26 cellular contexts compared by ENCODE assay signal in genomic region chr3:138640537-138640936, GRCh38.
"Had no signal": no experiment of that assay in that cellular context is flagged by ENCODE, and none has a peak within 500 bp of the region (broad histone marks: within the 10 kb centered on the region; RNA-seq: fewer than 3 reads in every experiment).

No MANE protein-coding gene starts in this region.

- FAIRE-seq: endothelial cell of umbilical vein, islet of Langerhans had no signal

- H3K27ac ChIP-seq: adrenal gland, ascending aorta, left ventricle myocardium inferior, right atrium auricular region, spleen, transverse colon, uterus had no signal

- ATAC-seq: activated CD4-positive, alpha-beta T cell treated with anti-CD3 and anti-CD28 coated beads for 36 hours; effector memory CD8-positive, alpha-beta T cell; esophagus mucosa; mucosa of descending colon; natural killer cell treated with Interleukin-12 subunit alpha and Interleukin-12 subunit beta and Interleukin-15 and Interleukin-18, amount 100 ng/mL, for 72 hours had no signal

- H3K4me1 ChIP-seq: adrenal gland, ascending aorta, left ventricle myocardium inferior, right atrium auricular region, spleen, transverse colon, uterus had no signal

- DNase-seq: activated CD4-positive, alpha-beta T cell treated with anti-CD3 and anti-CD28 coated beads for 36 hours; activated CD4-positive, alpha-beta T cell treated with anti-CD3 and anti-CD28 coated beads, Interleukin-2, amount 50 U/mL, for 48 hours; activated CD4-positive, CD25-positive, alpha-beta regulatory T cell; activated CD8-positive, alpha-beta memory T cell treated with anti-CD3 and anti-CD28 coated beads for 24 hours; activated effector memory CD4-positive, alpha-beta T cell treated with Interleukin-2 at 50 U/mL for 16 hours; activated naive CD4-positive, alpha-beta T cell treated with Interleukin-2 at 50 U/mL for 16 hours; activated naive CD8-positive, alpha-beta T cell treated with anti-CD3 and anti-CD28 coated beads for 36 hours; adrenal gland; caudate nucleus; cortex of kidney; effector memory CD8-positive, alpha-beta T cell; foreskin melanocyte; left ventricle myocardium inferior; mucosa of descending colon; spleen; stimulated activated naive CD4-positive, alpha-beta T cell; transverse colon; uterus had no signal

- H3K4me3 ChIP-seq: adrenal gland, ascending aorta, left ventricle myocardium inferior, lung, mucosa of descending colon, right atrium auricular region, spleen, transverse colon, uterus had no signal

- H3K36me3 ChIP-seq: adrenal gland, ascending aorta, left ventricle myocardium inferior, right atrium auricular region, spleen, transverse colon, uterus had no signal

- H3K27me3 ChIP-seq: adrenal gland, ascending aorta, right atrium auricular region, spleen, transverse colon, uterus had no signal

- H3K27ac Mint-ChIP-seq: activated CD4-positive, alpha-beta T cell treated with anti-CD3 and anti-CD28 coated beads for 36 hours; activated naive CD8-positive, alpha-beta T cell treated with anti-CD3 and anti-CD28 coated beads for 36 hours; brain; effector memory CD8-positive, alpha-beta T cell; natural killer cell treated with Interleukin-12 subunit alpha and Interleukin-12 subunit beta and Interleukin-15 and Interleukin-18, amount 100 ng/mL, for 72 hours had no signal
